1 cellular context compared by ENCODE assay signal in genomic region chr5:91136271-91136670, GRCh38.
A peak's percentile ranks its signal among the peaks of the same experiment; 100 is the strongest.
TF ChIP-seq lines count a peak whose summit lies in the region.

No MANE protein-coding gene starts in this region.

TF ChIP-seq in HCT116, 20 proteins besides CTCF, POLR2A, EP300 and RAD21 (continued from another document):
- TF ChIP-seq TCF7L2 (IDR thresholded peaks at IDR 0.05; ENCODE audit: borderline replicate concordance, extremely low read depth, insufficient read depth, insufficient read length) = no peak
- no peak for TF ChIP-seq POLR2AphosphoS5 (IDR thresholded peaks at IDR 0.05; ENCODE audit: low read depth, low read length)
- TF ChIP-seq CBX3 (IDR thresholded peaks at IDR 0.05; ENCODE audit: low read depth) = no peak
- peak; percentile 50 for TF ChIP-seq FOSL1 (IDR thresholded peaks at IDR 0.05; ENCODE audit: low read depth)
- no peak for TF ChIP-seq MAX (IDR thresholded peaks at IDR 0.05)
- TF ChIP-seq SRF (IDR thresholded peaks at IDR 0.05; ENCODE audit: low read depth) = no peak
- TF ChIP-seq CEBPB (IDR thresholded peaks at IDR 0.05; ENCODE audit: low read depth) = no peak
- no peak for TF ChIP-seq EZH2 (IDR thresholded peaks at IDR 0.05)
- no peak for TF ChIP-seq ZFX (IDR thresholded peaks at IDR 0.05)
- TF ChIP-seq SIN3A (IDR thresholded peaks at IDR 0.05; ENCODE audit: low read depth) = no peak
- TF ChIP-seq ELF1 (IDR thresholded peaks at IDR 0.05; ENCODE audit: borderline replicate concordance, low read depth) = no peak
- TF ChIP-seq JUND (IDR thresholded peaks at IDR 0.05) = peak; percentile 50
- TF ChIP-seq ZBTB33 (IDR thresholded peaks at IDR 0.05; ENCODE audit: extremely low read depth, insufficient replicate concordance, low read length) = no peak
- TF ChIP-seq EZH2phosphoT487 (IDR thresholded peaks at IDR 0.05; ENCODE audit: borderline replicate concordance) = no peak
- no peak for TF ChIP-seq EGR1 (IDR thresholded peaks at IDR 0.05; ENCODE audit: low read depth)
- TF ChIP-seq SP1 (IDR thresholded peaks at IDR 0.05; ENCODE audit: low read depth) = 0 out of 2 replicates have a peak, but pooled peaks have one; percentile 38
- no peak for TF ChIP-seq YY1 (IDR thresholded peaks at IDR 0.05; ENCODE audit: extremely low read depth, insufficient replicate concordance, low read depth, low read length)
- 0 out of 2 replicates have a peak, but pooled peaks have one; percentile 16 for TF ChIP-seq ATF3 (IDR thresholded peaks at IDR 0.05)
